In genomic region chr1:54547601-54548388, GRCh38 we compare ENCODE assay signal across 1 cellular context.
TF ChIP-seq lines count a peak whose summit lies in the region.

ACOT11 (plus strand) TSS chr1:54548228; CDS start chr1:54548310, 82 bp downstream.

TF ChIP-seq in HEK293, 187 proteins besides CTCF, POLR2A, EP300 and RAD21 (continued from another document):
- TF ChIP-seq GLI2 (tag by site-specific recombination; IDR thresholded peaks at IDR 0.05; ENCODE audit: borderline replicate concordance, low read depth), result no peak
- no peak for TF ChIP-seq ZNF280C (tag by site-specific recombination; IDR thresholded peaks at IDR 0.05)
- TF ChIP-seq ZNF610 (tag by site-specific recombination; IDR thresholded peaks at IDR 0.05; ENCODE audit: borderline replicate concordance), result no peak
- TF ChIP-seq GLIS1 (tag by site-specific recombination; IDR thresholded peaks at IDR 0.05), result peak; percentile 56; the same call in 1 of the 2 replicates
- no peak; the same call in 1 of the 2 replicates for TF ChIP-seq SP2 (tag by site-specific recombination; IDR thresholded peaks at IDR 0.05)
- TF ChIP-seq ZNF660 (tag by site-specific recombination; IDR thresholded peaks at IDR 0.05), result no peak
- TF ChIP-seq ZFHX2 (tag by site-specific recombination; conservative IDR thresholded peaks at IDR 0.05), result peak; percentile 47
- TF ChIP-seq EGR2 (tag by site-specific recombination; IDR thresholded peaks at IDR 0.05; ENCODE audit: low read depth), result peak; percentile 28; the same call in 1 of the 2 replicates
- TF ChIP-seq ZNF2 (tag by site-specific recombination; IDR thresholded peaks at IDR 0.05), result no peak
- no peak for TF ChIP-seq ZNF785 (tag by site-specific recombination; IDR thresholded peaks at IDR 0.05)
- no peak for TF ChIP-seq ZNF157 (tag by site-specific recombination; IDR thresholded peaks at IDR 0.05)
- TF ChIP-seq ZBTB49 (tag by site-specific recombination; IDR thresholded peaks at IDR 0.05; ENCODE audit: low read depth), result no peak
- no peak for TF ChIP-seq ZNF280D (tag by site-specific recombination; IDR thresholded peaks at IDR 0.05)
TF ChIP-seq in HEK293: peak in this region for 4.
